ENCODE assay signal across 8 cellular contexts in genomic region chr4:42671431-42672194, GRCh38. TPM values are rescaled to one million over a fixed set of nuclear protein-coding genes. Genes with fewer than 3 reads are reported as not detected.
A peak's percentile ranks its signal among the peaks of the same experiment; 100 is the strongest.
DNase-seq lines count a peak whose midpoint lies in the region; ATAC-seq and TF ChIP-seq lines count a peak whose summit lies in the region.
"Had no signal": no experiment of that assay in that cellular context is flagged by ENCODE, and none has a peak within 500 bp of the region (broad histone marks: within the 10 kb centered on the region; RNA-seq: fewer than 3 reads in every experiment).

No MANE protein-coding gene starts in this region.

- CTCF ChIA-PET in activated CD8-positive, alpha-beta T cell treated with anti-CD3 and anti-CD28 coated beads for 36 hours (lab: Charles Lee), result interaction anchor here (1.0 to 1.6 kb wide), 3 partner anchors 9 to 103 kb away, joined by 3 to 10 read pairs (median 3); partner anchors contain the start of gene ATP8A1

- H3K4me3 Mint-ChIP-seq in activated CD8-positive, alpha-beta T cell treated with anti-CD3 and anti-CD28 coated beads for 36 hours, result peak overlapping the region; percentile 50

- POLR2A ChIA-PET in activated CD8-positive, alpha-beta T cell treated with anti-CD3 and anti-CD28 coated beads for 36 hours (lab: Charles Lee), result interaction anchor here (1.1 to 1.9 kb wide), 3 partner anchors 15 to 37 kb away, joined by 3 to 19 read pairs (median 4); partner anchors contain the start of gene ATP8A1

- ATAC-seq in GM19025 (IDR thresholded peaks at IDR 0.05; ENCODE audit: low read depth, unreplicated experiment) (peak; percentile 76), HG02884 (IDR thresholded peaks at IDR 0.05; ENCODE audit: unreplicated experiment) (peak; percentile 54), GM21825 (IDR thresholded peaks at IDR 0.05; ENCODE audit: unreplicated experiment) (no peak)
- ATAC-seq in activated CD8-positive, alpha-beta T cell treated with anti-CD3 and anti-CD28 coated beads for 36 hours, result peak; percentile 87

- no peaks in the 10 kb centered on the region for H3K27me3 Mint-ChIP-seq in activated CD8-positive, alpha-beta T cell treated with anti-CD3 and anti-CD28 coated beads for 36 hours

- no peak for TF ChIP-seq CTCF in activated CD8-positive, alpha-beta T cell treated with anti-CD3 and anti-CD28 coated beads for 36 hours (IDR thresholded peaks at IDR 0.05)

- peaks cover 13% of the 10 kb centered on the region for H3K36me3 Mint-ChIP-seq in activated CD8-positive, alpha-beta T cell treated with anti-CD3 and anti-CD28 coated beads for 36 hours (ENCODE audit: low read depth)

- DNase-seq in activated CD8-positive, alpha-beta T cell treated with anti-CD3 and anti-CD28 coated beads for 36 hours, result peak; percentile 77
- peak; percentile 11 for DNase-seq in stimulated activated CD8-positive, alpha-beta memory T cell treated with anti-CD3 and anti-CD28 coated beads, Interleukin-12 subunit alpha, Interleukin-12 subunit beta, amount 100 ng/mL, for 4 hours (ENCODE audit: low read depth)
- DNase-seq in middle frontal gyrus (ENCODE audit: extremely low spot score, low spot score), result no peak
- DNase-seq in LoVo (ENCODE audit: low spot score), result no peak
- DNase-seq: NCI-H1436 treated with DMSO at 0.1 percent for 48 hours had no signal

- peak overlapping the region; percentile 95 for H3K27ac Mint-ChIP-seq in activated CD8-positive, alpha-beta T cell treated with anti-CD3 and anti-CD28 coated beads for 36 hours

- H3K4me1 Mint-ChIP-seq in activated CD8-positive, alpha-beta T cell treated with anti-CD3 and anti-CD28 coated beads for 36 hours (ENCODE audit: low read depth), result peaks cover 63% of the 10 kb centered on the region

- H3K9me3 Mint-ChIP-seq in activated CD8-positive, alpha-beta T cell treated with anti-CD3 and anti-CD28 coated beads for 36 hours, result peaks cover 8% of the 10 kb centered on the region

- intact Hi-C loops in activated CD8-positive, alpha-beta T cell treated with anti-CD3 and anti-CD28 coated beads for 36 hours (cut with micrococcal nuclease), result loop anchor here (2.0 kb wide), 1 partner anchor 17 kb away; no protein-coding TSS in a partner anchor

RNA-seq across cellular contexts. Expression of gene ATP8A1, which starts 14.7 kb away (rescaled TPM):
- 10 to 100 TPM; 28.1 to 30.7 TPM for total RNA-seq in activated CD8-positive, alpha-beta T cell treated with anti-CD3 and anti-CD28 coated beads for 36 hours

Comparison
In these comparisons a context has a peak if more than half of its experiments do, and no peak if none do; other contexts are left out.
1. DNase-seq: peak in activated CD8-positive, alpha-beta T cell treated with anti-CD3 and anti-CD28 coated beads for 36 hours (single experiment) and stimulated activated CD8-positive, alpha-beta memory T cell treated with anti-CD3 and anti-CD28 coated beads, Interleukin-12 subunit alpha, Interleukin-12 subunit beta, amount 100 ng/mL, for 4 hours (single experiment); none in middle frontal gyrus (single experiment) and LoVo (single experiment).